19 cellular contexts compared by ENCODE assay signal in the genomic region with DNA sequence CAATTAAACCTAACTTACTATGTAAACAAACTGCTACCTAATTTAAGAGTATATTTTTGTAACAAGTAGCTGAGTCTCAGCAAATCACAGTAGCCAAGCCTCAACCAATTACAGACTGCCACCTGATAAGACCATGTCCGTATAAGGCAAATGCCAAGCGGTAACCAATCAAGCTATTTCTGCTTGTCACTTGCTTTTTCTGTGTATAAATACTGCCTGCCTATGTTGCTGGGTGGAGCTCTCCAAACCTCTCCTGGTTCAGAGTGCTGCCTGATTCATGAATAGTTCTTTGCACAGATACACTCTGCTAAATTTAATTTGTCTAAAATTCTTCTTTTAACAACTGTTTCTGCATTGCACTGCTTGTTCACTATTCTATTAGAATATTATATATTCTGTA. TPM values are rescaled to one million over a fixed set of nuclear protein-coding genes. Genes with fewer than 3 reads are reported as not detected.
DNase-seq lines count a peak whose midpoint lies in the region; ATAC-seq, FAIRE-seq and TF ChIP-seq lines count a peak whose summit lies in the region.
"Had no signal": no experiment of that assay in that cellular context is flagged by ENCODE, and none has a peak within 500 bp of the region (broad histone marks: within the 10 kb centered on the region; RNA-seq: fewer than 3 reads in every experiment).

No MANE protein-coding gene starts in this region.

- H3K27ac ChIP-seq in K562 (ENCODE audit: extremely low read depth, low read depth, low read length): no peak overlapping the region
- H3K27ac ChIP-seq in mammary epithelial cell (ENCODE audit: insufficient read depth, low read depth, low read length): no peak overlapping the region
- H3K27ac ChIP-seq: GM23248 had no signal

- no peaks in the 10 kb centered on the region for H3K9me1 ChIP-seq in K562 (ENCODE audit: control insufficient read depth, insufficient read depth, low read length)

- H3K79me2 ChIP-seq in K562 (ENCODE audit: control insufficient read depth, insufficient read depth, low read length) (peaks cover 62% of the 10 kb centered on the region), mammary epithelial cell (ENCODE audit: insufficient read depth, low read length) (peaks cover 76% of the 10 kb centered on the region)

- no peaks in the 10 kb centered on the region for H3K27me3 Mint-ChIP-seq in activated CD8-positive, alpha-beta T cell treated with anti-CD3 and anti-CD28 coated beads for 36 hours
- H3K27me3 Mint-ChIP-seq in activated CD8-positive, alpha-beta T cell treated with anti-CD3 and anti-CD28 coated beads, Interleukin-2, amount 10 ng/mL, durations not matched to agents 7 days and 5 days (ENCODE audit: low read depth): no peaks in the 10 kb centered on the region
- H3K27me3 Mint-ChIP-seq: IgD-negative memory B cell had no signal

- TF ChIP-seq CTCF in activated CD8-positive, alpha-beta T cell treated with anti-CD3 and anti-CD28 coated beads for 36 hours (IDR thresholded peaks at IDR 0.05): no peak
- TF ChIP-seq CTCF in K562 (IDR thresholded peaks at IDR 0.05 in 2 of 3, conservative IDR thresholded peaks at IDR 0.05 in 1 of 3; ENCODE audit: insufficient read depth in 2 of 3, low read depth in 1 of 3, low read length in 3 of 3) (no peak), mucosa of descending colon (IDR thresholded peaks at IDR 0.05) (no peak), mammary epithelial cell (conservative IDR thresholded peaks at IDR 0.05 in 1 of 2, IDR thresholded peaks at IDR 0.05 in 1 of 2; ENCODE audit: extremely low read depth in 1 of 2, insufficient read depth in 1 of 2, low read depth in 1 of 2, low read length in 2 of 2) (no peak)

- no peak for TF ChIP-seq POLR2A in K562 (conservative IDR thresholded peaks at IDR 0.05)

- WGBS in K562 (ENCODE audit: insufficient coverage, low coverage, missing lambda C conversion rate): 19% methylated on average over 2 of the region's 2 CpGs
- 66% methylated on average over 2 of the region's 2 CpGs for WGBS in mammary epithelial cell (ENCODE audit: low coverage, missing lambda C conversion rate)

- intact Hi-C loops in activated CD8-positive, alpha-beta T cell treated with anti-CD3 and anti-CD28 coated beads for 36 hours (cut with micrococcal nuclease): no loop called here
- intact Hi-C loops in K562 (cut with micrococcal nuclease): no loop called here
- intact Hi-C loops in mucosa of descending colon (cut with DNase I, micrococcal nuclease): no loop called here
- intact Hi-C loops in mammary epithelial cell (cut with micrococcal nuclease): no loop called here

- no peak for TF ChIP-seq EP300 in K562 (IDR thresholded peaks at IDR 0.05; ENCODE audit: low read length)

- POLR2A ChIA-PET in activated CD8-positive, alpha-beta T cell treated with anti-CD3 and anti-CD28 coated beads for 36 hours (lab: Charles Lee): interaction anchor here (0.6 to 0.9 kb wide), 2 partner anchors 17 to 257 kb away, joined by 3 read pairs; no protein-coding TSS in a partner anchor
- POLR2A ChIA-PET in activated CD8-positive, alpha-beta T cell treated with anti-CD3 and anti-CD28 coated beads, Interleukin-2, amount 10 ng/mL, durations not matched to agents 7 days and 5 days (lab: Charles Lee): interaction anchor here (0.5 kb wide), 1 partner anchor 25 kb away, joined by 3 read pairs; no protein-coding TSS in a partner anchor
- POLR2A ChIA-PET in K562 (lab: Yijun Ruan, JAX): no interaction called here

- no peaks in the 10 kb centered on the region for H3K36me3 ChIP-seq in K562 (ENCODE audit: control insufficient read depth, insufficient read depth, low read length)
- no peaks in the 10 kb centered on the region for H3K36me3 ChIP-seq in mucosa of descending colon (ENCODE audit: low read depth)
- no peaks in the 10 kb centered on the region for H3K36me3 ChIP-seq in mammary epithelial cell (ENCODE audit: insufficient read depth, low read length)

- no peak for DNase-seq in activated CD8-positive, alpha-beta T cell treated with anti-CD3 and anti-CD28 coated beads for 36 hours
- no peak for DNase-seq in activated CD8-positive, alpha-beta T cell treated with anti-CD3 and anti-CD28 coated beads, Interleukin-2, amount 10 ng/mL, durations not matched to agents 7 days and 5 days
- DNase-seq in M059J (ENCODE audit: low read depth) (peak; percentile 20), K562 (ENCODE audit: extremely low read depth in 1 of 4, low spot score in 3 of 4) (peak in 1 of 4 experiments; percentile 13), mucosa of descending colon (no peak), NCI-H2081 treated with DMSO at 0.1 percent for 48 hours (lab: John Stamatoyannopoulos, UW) (no peak), mammary epithelial cell (no peak)
- DNase-seq: C1 segment of cervical spinal cord, GDM1, GM23248, NCI-H1694 treated with DMSO at 0.1 percent for 48 hours, NCI-H2107, NCI-H226, NCI-H524, PC-3 had no signal

- H3K27me3 ChIP-seq in K562 (ENCODE audit: control insufficient read depth in 2 of 2, insufficient read depth in 2 of 2, low read length in 2 of 2) (no peaks in the 10 kb centered on the region), mammary epithelial cell (ENCODE audit: insufficient read depth, low read length) (no peaks in the 10 kb centered on the region)

- no peak overlapping the region for H3K9ac ChIP-seq in K562 (ENCODE audit: insufficient read depth in 1 of 2, low read depth in 2 of 2, low read length in 2 of 2)
- no peak overlapping the region for H3K9ac ChIP-seq in mammary epithelial cell (ENCODE audit: insufficient read depth, low read length)
- H3K9ac ChIP-seq: GM23248 had no signal

- dilution Hi-C loops in mammary epithelial cell (cut with HindIII; ENCODE audit: low sequenced_read_pairs): no loop called here

- no peak overlapping the region for H3K27ac Mint-ChIP-seq in activated CD8-positive, alpha-beta T cell treated with anti-CD3 and anti-CD28 coated beads for 36 hours
- H3K27ac Mint-ChIP-seq in activated CD8-positive, alpha-beta T cell treated with anti-CD3 and anti-CD28 coated beads, Interleukin-2, amount 10 ng/mL, durations not matched to agents 7 days and 5 days: no peak overlapping the region
- H3K27ac Mint-ChIP-seq: T-helper 1 cell treated with Interleukin-12 subunit alpha and Interleukin-12 subunit beta and Interleukin-4 antibody, amounts not matched to agents 30 μg/mL and 1 μg/mL, for 36 hours had no signal

- H3K4me1 Mint-ChIP-seq in activated CD8-positive, alpha-beta T cell treated with anti-CD3 and anti-CD28 coated beads for 36 hours (ENCODE audit: low read depth): peaks cover 42% of the 10 kb centered on the region
- H3K4me1 Mint-ChIP-seq in activated CD8-positive, alpha-beta T cell treated with anti-CD3 and anti-CD28 coated beads, Interleukin-2, amount 10 ng/mL, durations not matched to agents 7 days and 5 days (ENCODE audit: low read depth): peaks cover 4% of the 10 kb centered on the region

- H4K20me1 ChIP-seq in K562 (replicated peaks; ENCODE audit: control insufficient read depth, insufficient read depth, low read length): no peaks in the 10 kb centered on the region
- H4K20me1 ChIP-seq in mammary epithelial cell (ENCODE audit: insufficient read depth, low read length): peaks cover 4% of the 10 kb centered on the region

- H3K9me3 Mint-ChIP-seq in activated CD8-positive, alpha-beta T cell treated with anti-CD3 and anti-CD28 coated beads for 36 hours: peaks cover 8% of the 10 kb centered on the region
- H3K9me3 Mint-ChIP-seq in activated CD8-positive, alpha-beta T cell treated with anti-CD3 and anti-CD28 coated beads, Interleukin-2, amount 10 ng/mL, durations not matched to agents 7 days and 5 days (ENCODE audit: insufficient read depth): no peaks in the 10 kb centered on the region
- H3K9me3 Mint-ChIP-seq: IgD-negative memory B cell had no signal

- TF ChIP-seq RAD21 in K562 (CRISPR knock-in tag; conservative IDR thresholded peaks at IDR 0.05 in 1 of 2, IDR thresholded peaks at IDR 0.05 in 1 of 2): no peak

- H3K9me3 ChIP-seq in K562 (replicated peaks; ENCODE audit: control insufficient read depth, insufficient read depth, low read depth, low read length) (no peaks in the 10 kb centered on the region), mucosa of descending colon (no peaks in the 10 kb centered on the region), mammary epithelial cell (replicated peaks; ENCODE audit: insufficient read depth, low read length) (no peaks in the 10 kb centered on the region)

- peak; percentile 37 for ATAC-seq in activated CD8-positive, alpha-beta T cell treated with anti-CD3 and anti-CD28 coated beads for 36 hours
- no peak for ATAC-seq in activated CD8-positive, alpha-beta T cell treated with anti-CD3 and anti-CD28 coated beads, Interleukin-2, amount 10 ng/mL, durations not matched to agents 7 days and 5 days
- ATAC-seq in K562 (peak; percentile 79), mucosa of descending colon (peak; percentile 51), SK-N-SH treated with all-trans-retinoic acid at 6 μM for 48 hours (no peak)
- ATAC-seq: PC-3 had no signal

- CTCF ChIA-PET in activated CD8-positive, alpha-beta T cell treated with anti-CD3 and anti-CD28 coated beads for 36 hours (lab: Charles Lee): interaction anchor here (1.0 kb wide), 1 partner anchor 35 kb away, joined by 3 read pairs; no protein-coding TSS in a partner anchor
- CTCF ChIA-PET in activated CD8-positive, alpha-beta T cell treated with anti-CD3 and anti-CD28 coated beads, Interleukin-2, amount 10 ng/mL, durations not matched to agents 7 days and 5 days (lab: Charles Lee): no interaction called here
- CTCF ChIA-PET in K562 (lab: Yijun Ruan, JAX; ENCODE audit: low intra/inter-chr PET ratio): no interaction called here
- CTCF ChIA-PET in mammary epithelial cell (lab: Charles Lee; ENCODE audit: low non-redundant PET): no interaction called here

- H3K4me3 ChIP-seq in K562 (no peak overlapping the region), mucosa of descending colon (no peak overlapping the region), mammary epithelial cell (replicated peaks in 1 of 3; ENCODE audit: insufficient read depth in 1 of 3, low read depth in 2 of 3, low read length in 3 of 3) (no peak overlapping the region)
- H3K4me3 ChIP-seq: GM23248 had no signal

- BruUV-seq in K562 (replicated peaks; lab: Mats Ljungman, UMichigan): no TSS peak
- BruUV-seq in mammary epithelial cell (replicated peaks; lab: Mats Ljungman, UMichigan): no TSS peak

- no peak overlapping the region for H3K4me3 Mint-ChIP-seq in activated CD8-positive, alpha-beta T cell treated with anti-CD3 and anti-CD28 coated beads for 36 hours
- H3K4me3 Mint-ChIP-seq in activated CD8-positive, alpha-beta T cell treated with anti-CD3 and anti-CD28 coated beads, Interleukin-2, amount 10 ng/mL, durations not matched to agents 7 days and 5 days: no peak overlapping the region
- H3K4me3 Mint-ChIP-seq: IgD-negative memory B cell; T-helper 1 cell treated with Interleukin-12 subunit alpha and Interleukin-12 subunit beta and Interleukin-4 antibody, amounts not matched to agents 30 μg/mL and 1 μg/mL, for 36 hours had no signal

- no peak overlapping the region for H2AFZ ChIP-seq in K562 (ENCODE audit: low read depth, low read length)
- no peak overlapping the region for H2AFZ ChIP-seq in mammary epithelial cell (ENCODE audit: low read depth, low read length)
- H2AFZ ChIP-seq: GM23248 had no signal

- peaks cover 21% of the 10 kb centered on the region for H3K36me3 Mint-ChIP-seq in activated CD8-positive, alpha-beta T cell treated with anti-CD3 and anti-CD28 coated beads for 36 hours (ENCODE audit: low read depth)
- peaks cover 31% of the 10 kb centered on the region for H3K36me3 Mint-ChIP-seq in activated CD8-positive, alpha-beta T cell treated with anti-CD3 and anti-CD28 coated beads, Interleukin-2, amount 10 ng/mL, durations not matched to agents 7 days and 5 days (ENCODE audit: low read depth)

- H3K4me2 ChIP-seq in K562 (ENCODE audit: insufficient read depth, low read length) (no peak overlapping the region), mammary epithelial cell (ENCODE audit: insufficient read depth, low read depth, low read length) (no peak overlapping the region)

- H3K4me1 ChIP-seq in K562 (replicated peaks in 1 of 2; ENCODE audit: control insufficient read depth in 2 of 2, insufficient read depth in 2 of 2, low read length in 2 of 2): peaks cover 0 to 3% of the 10 kb centered on the region in 2 experiments; a peak in 2 of 5 replicates
- H3K4me1 ChIP-seq in mucosa of descending colon (ENCODE audit: low read depth): peaks cover 2% of the 10 kb centered on the region
- no peaks in the 10 kb centered on the region for H3K4me1 ChIP-seq in mammary epithelial cell (ENCODE audit: insufficient read depth, low read length)

- FAIRE-seq in K562 (lab: Jason Lieb, UNC): peak; percentile 35
- FAIRE-seq: D721Med had no signal

- in situ Hi-C loops in K562 (cut with MboI) (no loop called here), mammary epithelial cell (cut with MboI; ENCODE audit: low sequenced_read_pairs in 2 of 2) (no loop called here)

RNA-seq across cellular contexts. Expression of a gene that starts 42.6 kb away (rescaled TPM):
- total RNA-seq in activated CD8-positive, alpha-beta T cell treated with anti-CD3 and anti-CD28 coated beads for 36 hours: 10 to 100 TPM; 36.3 to 36.9 TPM
- total RNA-seq in activated CD8-positive, alpha-beta T cell treated with anti-CD3 and anti-CD28 coated beads, Interleukin-2, amount 10 ng/mL, durations not matched to agents 7 days and 5 days: 10 to 100 TPM; 39.1 to 39.6 TPM
- 24.5 and 36.8 TPM in 2 replicates for total RNA-seq in M059J (2014; rRNA removed; shearing (Covaris generic))
- total RNA-seq in K562 (2011; cell fraction: chromatin; rRNA removed; ENCODE audit: low replicate concordance): 12.5 and 32.0 TPM in 2 replicates
- 3.2 and 3.8 TPM in 2 replicates for total RNA-seq in K562 (2011; cell fraction: nucleolus; rRNA removed)
- 7.4 and 10.6 TPM in 2 replicates for total RNA-seq in K562 (2011; cell fraction: nucleoplasm; rRNA removed)
- total RNA-seq in K562 (2014; rRNA removed) (6.9 and 7.3 TPM in 2 replicates), K562 (2014; rRNA removed; fragmentation: Illumina TruSeq; extraction: Trizol) (15.1 and 18.1 TPM in 2 replicates), K562 (2015; rRNA removed; fragmentation: Illumina TruSeq; extraction: Trizol) (14.3 and 14.4 TPM in 2 replicates), K562 (2021) (13.7 and 14.1 TPM in 2 replicates), mucosa of descending colon (10 to 100 TPM; 39.8 to 79.5 (median 42.6) TPM), mammary epithelial cell (10 to 100 TPM; 32.8 to 36.9 TPM)
- polyA plus RNA-seq in K562 (2011; rRNA removed) (9.4 and 10.8 TPM in 2 replicates), K562 (2014; fragmentation: Illumina TruSeq; extraction: Trizol) (7.5 and 8.3 TPM in 2 replicates), K562 (2014; fragmentation: Nextera tagmentation; extraction: Ambion mirVana) (1 to 10 TPM; 2.7 to 3.8 TPM), K562 (2014; rRNA removed) (2.3 and 3.2 TPM in 2 replicates), mammary epithelial cell (14.0 TPM)
- polyA plus RNA-seq in K562 (2011; cell fraction: cytosol; rRNA removed): 2.5 and 3.8 TPM in 2 replicates
- polyA plus RNA-seq in K562 (2011; cell fraction: nucleus; rRNA removed): 5.9 and 8.5 TPM in 2 replicates
- 4.4 and 7.1 TPM in 2 replicates for polyA plus RNA-seq in K562 (2012)
- polyA minus RNA-seq in K562 (2011; rRNA and poly(A)+ RNA removed): 89.5 and 123 TPM in 2 replicates
- polyA minus RNA-seq in K562 (2011; cell fraction: cytosol; rRNA and poly(A)+ RNA removed): 15.6 and 16.4 TPM in 2 replicates
- 8.2 and 16.4 TPM in 2 replicates for polyA minus RNA-seq in K562 (2011; cell fraction: nucleus; rRNA and poly(A)+ RNA removed)
- 81.7 TPM for polyA minus RNA-seq in mammary epithelial cell

Comparison
In these comparisons a context has a peak if more than half of its experiments do, and no peak if none do; other contexts are left out.
1. ATAC-seq: peak in activated CD8-positive, alpha-beta T cell treated with anti-CD3 and anti-CD28 coated beads for 36 hours (single experiment), K562 (single experiment) and mucosa of descending colon (single experiment); none in activated CD8-positive, alpha-beta T cell treated with anti-CD3 and anti-CD28 coated beads, Interleukin-2, amount 10 ng/mL, durations not matched to agents 7 days and 5 days (single experiment) and SK-N-SH treated with all-trans-retinoic acid at 6 μM for 48 hours (single experiment).